In the genomic region with DNA sequence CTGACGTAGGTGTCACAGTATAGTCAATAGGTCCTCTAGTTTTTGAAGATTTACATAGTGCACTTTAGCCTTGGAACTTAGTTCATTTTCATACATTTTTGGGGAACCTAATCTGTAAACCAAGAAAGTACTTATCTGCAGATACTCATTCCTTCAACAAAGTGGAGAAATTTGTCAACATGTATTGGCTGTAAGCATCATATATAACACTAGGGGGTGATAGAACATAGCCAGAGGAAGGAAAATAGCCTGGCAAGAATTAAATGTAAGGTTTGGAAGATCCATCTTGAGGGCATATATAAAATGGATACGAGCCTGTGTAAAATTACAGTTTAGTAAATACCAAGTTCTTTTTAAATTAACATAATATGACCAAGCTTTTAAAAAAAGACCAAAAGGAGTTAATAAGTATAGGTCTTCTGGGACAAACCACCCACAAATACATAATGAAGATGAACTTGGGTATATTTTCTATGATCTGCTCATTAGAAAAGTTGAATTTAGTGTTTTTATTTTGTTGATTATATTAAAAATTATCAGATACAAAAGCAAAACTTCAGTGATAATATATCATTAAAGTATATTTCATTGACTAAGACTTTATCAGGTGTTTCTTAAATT, we compare ENCODE assay signal across 8 cellular contexts. TPM values are rescaled to one million over a fixed set of nuclear protein-coding genes. Genes with fewer than 3 reads are reported as not detected.
DNase-seq lines count a peak whose midpoint lies in the region; ATAC-seq, FAIRE-seq and TF ChIP-seq lines count a peak whose summit lies in the region.

No MANE protein-coding gene starts in this region.

- no peak overlapping the region for H2BK12ac ChIP-seq in H9 (ENCODE audit: insufficient read length, low read depth, low read length)

- H2BK120ac ChIP-seq in H9 (ENCODE audit: low read depth, low read length, poor library complexity, severe bottlenecking): no peak overlapping the region

- no peak overlapping the region for H2BK20ac ChIP-seq in H9 (ENCODE audit: low read depth, low read length, poor library complexity, severe bottlenecking)

- H4K8ac ChIP-seq in H9 (replicated peaks; ENCODE audit: insufficient read length, low read depth, low read length): no peak overlapping the region

- TF ChIP-seq CTCF in H9 (conservative IDR thresholded peaks at IDR 0.05): peak; percentile 90
- TF ChIP-seq CTCF in bronchial epithelial cell (IDR thresholded peaks at IDR 0.05; ENCODE audit: insufficient read depth, low read length, severe bottlenecking): peak; percentile 40
- peak; percentile 50 for TF ChIP-seq CTCF in lung (IDR thresholded peaks at IDR 0.05; ENCODE audit: control extremely low read depth, extremely low read depth)

- no peak overlapping the region for H2BK5ac ChIP-seq in H9 (ENCODE audit: insufficient read length, low read length)

- H3K18ac ChIP-seq in H9 (ENCODE audit: insufficient read length, low read depth, low read length): no peak overlapping the region

- H3K36me3 ChIP-seq in bronchial epithelial cell (ENCODE audit: control insufficient read depth, insufficient read depth, low read length) (peaks cover 12% of the 10 kb centered on the region), lung (ENCODE audit: control insufficient read depth in 2 of 2, insufficient read depth in 2 of 2, low read length in 2 of 2) (peaks cover 2 to 3% of the 10 kb centered on the region in 2 donors)

- peak; percentile 63 for DNase-seq in AG20443 (ENCODE audit: low spot score)
- no peak for DNase-seq in H9
- DNase-seq in NCI-H524 treated with DMSO at 0.1 percent for 48 hours (lab: John Stamatoyannopoulos, UW): peak; percentile 26
- peak; percentile 62 for DNase-seq in bronchial epithelial cell (ENCODE audit: low read depth)
- no peak for DNase-seq in lung (ENCODE audit: low spot score)
- DNase-seq in NK-92 treated with Interleukin-12 subunit alpha and Interleukin-12 subunit beta, amount 100 ng/mL, for 24 hours (lab: John Stamatoyannopoulos, UW): no peak

- ATAC-seq in lung (ENCODE audit: insufficient read depth, low FRiP score) (peak; percentile 55), HG03521 (IDR thresholded peaks at IDR 0.05; ENCODE audit: unreplicated experiment) (no peak), HG03045 (IDR thresholded peaks at IDR 0.05; ENCODE audit: unreplicated experiment) (no peak)

- H3K27me3 Mint-ChIP-seq in H9 (ENCODE audit: low read depth): no peaks in the 10 kb centered on the region

- H3K36me3 Mint-ChIP-seq in H9 (ENCODE audit: insufficient read depth in 1 of 3, low read depth in 3 of 3): peaks cover 8 to 13% (median 11%) of the 10 kb centered on the region in 3 experiments; a peak in 6 of 7 replicates

- no peak overlapping the region for H3K4me3 Mint-ChIP-seq in H9

- H3K23ac ChIP-seq in H9 (ENCODE audit: insufficient read length, low read depth, low read length): no peak overlapping the region

- H2AFZ ChIP-seq in H9 (ENCODE audit: low read length): no peak overlapping the region

- H3K9me3 ChIP-seq in H9 (ENCODE audit: control insufficient read depth, low read depth, low read length): no peaks in the 10 kb centered on the region
- no peaks in the 10 kb centered on the region for H3K9me3 ChIP-seq in lung (ENCODE audit: control insufficient read depth in 2 of 2, insufficient read depth in 1 of 2, low read length in 1 of 2)

- FAIRE-seq in bronchial epithelial cell (lab: Jason Lieb, UNC): no peak

- H2BK15ac ChIP-seq in H9 (ENCODE audit: low read depth, low read length): no peak overlapping the region

- H3K4me1 ChIP-seq in H9 (ENCODE audit: insufficient read depth, low read length): no peaks in the 10 kb centered on the region
- H3K4me1 ChIP-seq in lung (ENCODE audit: control insufficient read depth in 2 of 2, insufficient read depth in 2 of 2, low read length in 2 of 2): peaks cover 0 to 1% of the 10 kb centered on the region in 2 donors

- H3K79me1 ChIP-seq in H9 (ENCODE audit: insufficient read depth, low read depth, low read length, poor library complexity, severe bottlenecking): no peaks in the 10 kb centered on the region

- H3T11ph ChIP-seq in H9 (ENCODE audit: low read length): no peak overlapping the region

- H3K9ac ChIP-seq in H9 (ENCODE audit: extremely low read depth, insufficient read length, low read length): no peak overlapping the region

- H3K14ac ChIP-seq in H9 (ENCODE audit: insufficient read depth, low read length): no peak overlapping the region

- H3K79me2 ChIP-seq in H9 (ENCODE audit: insufficient read depth, low read length): no peaks in the 10 kb centered on the region

- H2AK5ac ChIP-seq in H9 (ENCODE audit: insufficient read length, low read length): no peak overlapping the region

- H3K27ac ChIP-seq in H9 (ENCODE audit: insufficient read length, low read depth, low read length): no peak overlapping the region
- H3K27ac ChIP-seq in lung (ENCODE audit: low read depth in 1 of 2, low read length in 1 of 2): no peak overlapping the region

- WGBS in H9 (ENCODE audit: extremely low coverage, insufficient read length, low lambda C conversion rate): no CpG with 5 or more reads among the region's 2 CpGs
- WGBS in lung, 2 donors: 47 to 51% methylated on average over 2 of the region's 2 CpGs

- no peak overlapping the region for H4K91ac ChIP-seq in H9 (ENCODE audit: insufficient read length, low read depth, low read length)

- no peaks in the 10 kb centered on the region for H3K27me3 ChIP-seq in H9 (ENCODE audit: insufficient read depth, low read length)
- no peaks in the 10 kb centered on the region for H3K27me3 ChIP-seq in bronchial epithelial cell (ENCODE audit: control insufficient read depth, insufficient read depth, low read length)
- no peaks in the 10 kb centered on the region for H3K27me3 ChIP-seq in lung (ENCODE audit: control insufficient read depth, insufficient read depth)

- no peaks in the 10 kb centered on the region for H3K9me3 Mint-ChIP-seq in H9

- peaks cover 8 to 10% of the 10 kb centered on the region in 2 experiments for H3K4me1 Mint-ChIP-seq in H9

- no peak overlapping the region for H3K4me2 ChIP-seq in H9 (ENCODE audit: insufficient read depth, insufficient read length, low read length)

- H3K23me2 ChIP-seq in H9 (ENCODE audit: insufficient read length, low read depth, low read length, poor library complexity, severe bottlenecking): no peaks in the 10 kb centered on the region

- no peak overlapping the region for H4K5ac ChIP-seq in H9 (ENCODE audit: insufficient read length, low read depth, low read length)

- peaks cover 3% of the 10 kb centered on the region for H4K20me1 ChIP-seq in H9 (ENCODE audit: control insufficient read depth, insufficient read depth, insufficient read length)

- H3K27ac Mint-ChIP-seq in H9: no peak overlapping the region

- no peak overlapping the region for H3K4me3 ChIP-seq in bronchial epithelial cell (ENCODE audit: low read depth, low read length)
- H3K4me3 ChIP-seq in lung: no peak overlapping the region

- H3K4ac ChIP-seq in H9 (ENCODE audit: low read depth, low read length): no peak overlapping the region

- no peak overlapping the region for H3K56ac ChIP-seq in H9 (ENCODE audit: insufficient read length, low read depth, low read length)

RNA-seq across cellular contexts. Expression of gene RPL37A, which starts 18.2 kb away (rescaled TPM):
- total RNA-seq in H9 (2021) (3,719 and 3,769 TPM in 2 replicates), bronchial epithelial cell (2,461 and 3,525 TPM in 2 replicates), lung (1,000 to 10,000 TPM; 2,015 to 2,219 TPM)
- polyA plus RNA-seq in lung: 1,000 to 10,000 TPM; 3,426 to 4,048 TPM

Comparison
In these comparisons a context has a peak if more than half of its experiments do, and no peak if none do; other contexts are left out.
1. DNase-seq: peak in AG20443 (single experiment), NCI-H524 treated with DMSO at 0.1 percent for 48 hours (single experiment) and bronchial epithelial cell (single experiment); none in H9 (single experiment), lung (single experiment) and NK-92 treated with Interleukin-12 subunit alpha and Interleukin-12 subunit beta, amount 100 ng/mL, for 24 hours (single experiment).
2. CTCF ChIP-seq: peak in every context shown above with its lines; median percentile 90 in H9; 50 in lung; 40 in bronchial epithelial cell.